Comparison of ENCODE assay signal across 10 cellular contexts in genomic region chr11:72753341-72754148, GRCh38. TPM values are rescaled to one million over a fixed set of nuclear protein-coding genes. Genes with fewer than 3 reads are reported as not detected.
DNase-seq lines count a peak whose midpoint lies in the region; ATAC-seq, FAIRE-seq and TF ChIP-seq lines count a peak whose summit lies in the region.
"Had no signal": no experiment of that assay in that cellular context is flagged by ENCODE, and none has a peak within 500 bp of the region (broad histone marks: within the 10 kb centered on the region; RNA-seq: fewer than 3 reads in every experiment).

No MANE protein-coding gene starts in this region.

- H3K27ac ChIP-seq in 22Rv1 (peak overlapping the region; percentile 68), sigmoid colon (no peak overlapping the region)

- peaks cover 42% of the 10 kb centered on the region for H3K4me1 Mint-ChIP-seq in activated B cell treated with CpG ODN at 0.5 μM for 24 hours

- H3K4me3 Mint-ChIP-seq in activated B cell treated with CpG ODN at 0.5 μM for 24 hours: peak overlapping the region; percentile 91

- H3K27ac Mint-ChIP-seq in activated B cell treated with CpG ODN at 0.5 μM for 24 hours: no peak overlapping the region

- no peak for FAIRE-seq in H54 (lab: Jason Lieb, UNC)

- no peaks in the 10 kb centered on the region for H3K36me3 ChIP-seq in kidney epithelial cell (ENCODE audit: control insufficient read depth, insufficient read depth, low read length)
- peaks cover 0 to 11% (median 0%) of the 10 kb centered on the region in 4 donors for H3K36me3 ChIP-seq in sigmoid colon

- WGBS in sigmoid colon, 2 donors: 77 to 89% methylated on average over 9 of the region's 9 CpGs

- no peak for TF ChIP-seq EP300 in sigmoid colon (IDR thresholded peaks at IDR 0.05)

- intact Hi-C loops in activated B cell treated with CpG ODN at 0.5 μM for 24 hours (cut with micrococcal nuclease) (loop anchor here (2.0 kb wide), 1 partner anchor 61 kb away; the partner anchor contains the start of gene ATG16L2), sigmoid colon (cut with DNase I) (loop anchor here (2.0 kb wide), 2 partner anchors 19 to 39 kb away; no protein-coding TSS in a partner anchor)

- TF ChIP-seq POLR2A in sigmoid colon (IDR thresholded peaks at IDR 0.05) (no peak), H54 (IDR thresholded peaks at IDR 0.05; ENCODE audit: low read depth, low read length) (no peak)

- DNase-seq in GM10248 (ENCODE audit: extremely low spot score) (no peak), activated B cell treated with CpG ODN at 0.5 μM for 24 hours (no peak), kidney epithelial cell (ENCODE audit: low read depth) (no peak), sigmoid colon (no peak), NCI-H2029 (lab: John Stamatoyannopoulos, UW) (no peak), H54 (ENCODE audit: insufficient read length, low spot score) (no peak)
- DNase-seq: DMS79 treated with DMSO at 0.1 percent for 48 hours, NCI-H1694 treated with DMSO at 0.1 percent for 48 hours had no signal

- no peak overlapping the region for H3K4me3 ChIP-seq in kidney epithelial cell (ENCODE audit: low read depth, low read length)
- H3K4me3 ChIP-seq in sigmoid colon: no peak overlapping the region

- no peaks in the 10 kb centered on the region for H3K9me3 Mint-ChIP-seq in activated B cell treated with CpG ODN at 0.5 μM for 24 hours

- ATAC-seq in activated B cell treated with CpG ODN at 0.5 μM for 24 hours (ENCODE audit: low read depth) (no peak), GM21528 (IDR thresholded peaks at IDR 0.05; ENCODE audit: low FRiP score, unreplicated experiment) (no peak)

- POLR2A ChIA-PET in GM10248 (lab: Yijun Ruan, JAX): no interaction called here
- POLR2A ChIA-PET in activated B cell treated with CpG ODN at 0.5 μM for 24 hours (lab: Charles Lee): interaction anchor here (1.3 to 1.5 kb wide), 3 partner anchors 10 to 28 kb away, joined by 6 to 11 read pairs (median 7); no protein-coding TSS in a partner anchor

- H3K27me3 ChIP-seq in kidney epithelial cell (ENCODE audit: control insufficient read depth, insufficient read depth, low read length) (no peaks in the 10 kb centered on the region), sigmoid colon (no peaks in the 10 kb centered on the region)

- peaks cover 0 to 41% (median 27%) of the 10 kb centered on the region in 4 donors for H3K4me1 ChIP-seq in sigmoid colon

- no peak for TF ChIP-seq CTCF in 22Rv1 (IDR thresholded peaks at IDR 0.05)
- TF ChIP-seq CTCF in GM10248 (IDR thresholded peaks at IDR 0.05; ENCODE audit: control extremely low read depth, extremely low read depth, low read depth, missing control alignments): peak; percentile 21
- TF ChIP-seq CTCF in activated B cell treated with CpG ODN at 0.5 μM for 24 hours (IDR thresholded peaks at IDR 0.05): no peak
- TF ChIP-seq CTCF in kidney epithelial cell (IDR thresholded peaks at IDR 0.05; ENCODE audit: insufficient read depth, low read length, poor library complexity, severe bottlenecking): peak; percentile 8
- TF ChIP-seq CTCF in sigmoid colon (IDR thresholded peaks at IDR 0.05): no peak

- no peaks in the 10 kb centered on the region for H3K9me3 ChIP-seq in sigmoid colon

- H3K36me3 Mint-ChIP-seq in activated B cell treated with CpG ODN at 0.5 μM for 24 hours (ENCODE audit: low read depth): peaks cover 31% of the 10 kb centered on the region

- CTCF ChIA-PET in GM10248 (lab: Yijun Ruan, JAX): interaction anchor here (0.7 to 1.4 kb wide), 6 partner anchors 8 to 41 kb away, joined by 3 to 4 read pairs (median 4); partner anchors contain the start of gene STARD10
- CTCF ChIA-PET in activated B cell treated with CpG ODN at 0.5 μM for 24 hours (lab: Charles Lee): interaction anchor here (1.2 kb wide), 1 partner anchor 29 kb away, joined by 5 read pairs; no protein-coding TSS in a partner anchor

- no peaks in the 10 kb centered on the region for H3K27me3 Mint-ChIP-seq in activated B cell treated with CpG ODN at 0.5 μM for 24 hours

RNA-seq across cellular contexts. Expression of gene ARAP1, which starts 1.3 kb away (rescaled TPM):
- total RNA-seq in activated B cell treated with CpG ODN at 0.5 μM for 24 hours (113 and 139 TPM in 2 replicates), kidney epithelial cell (92.3 and 97.1 TPM in 2 replicates), sigmoid colon (100 to 1,000 TPM in 1 of 4 donors, 10 to 100 TPM in 3; 56.5 to 135 (median 70.0) TPM)
- polyA plus RNA-seq in sigmoid colon: 10 to 100 TPM; 31.9 to 81.7 (median 34.2) TPM

RNA-seq across cellular contexts. Expression of gene STARD10, which starts 40.3 kb away (rescaled TPM):
- total RNA-seq in activated B cell treated with CpG ODN at 0.5 μM for 24 hours (42.6 and 46.8 TPM in 2 replicates), kidney epithelial cell (94.8 and 128 TPM in 2 replicates), sigmoid colon (10 to 100 TPM; 29.9 to 60.1 (median 43.9) TPM)
- polyA plus RNA-seq in sigmoid colon: 100 to 1,000 TPM; 286 to 900 (median 781) TPM

Comparison
In these comparisons a context has a peak if more than half of its experiments do, and no peak if none do; other contexts are left out.
1. CTCF ChIP-seq: peak in GM10248 (single experiment) and kidney epithelial cell (single experiment); none in 22Rv1 (single experiment), activated B cell treated with CpG ODN at 0.5 μM for 24 hours (single experiment) and sigmoid colon (0 of 4).